In genomic region chr9:2241875-2242741, GRCh38 we compare ENCODE assay signal across 1 cellular context.
A peak's percentile ranks its signal among the peaks of the same experiment; 100 is the strongest.
TF ChIP-seq lines count a peak whose summit lies in the region.

No MANE protein-coding gene starts in this region.

TF ChIP-seq in HepG2, 621 proteins besides CTCF, POLR2A, EP300 and RAD21 (continued from another document and continues in another):
- TF ChIP-seq SP5 (CRISPR knock-in tag; IDR thresholded peaks at IDR 0.05; ENCODE audit: borderline replicate concordance, low read depth), result no peak
- no peak for TF ChIP-seq ZNF772 (CRISPR knock-in tag; IDR thresholded peaks at IDR 0.05)
- no peak for TF ChIP-seq ARNT2 (CRISPR knock-in tag; IDR thresholded peaks at IDR 0.05; ENCODE audit: low read depth)
- no peak for TF ChIP-seq ZNF326 (CRISPR knock-in tag; IDR thresholded peaks at IDR 0.05; ENCODE audit: borderline replicate concordance)
- peak; percentile 80 for TF ChIP-seq BORCS8-MEF2B (CRISPR knock-in tag; IDR thresholded peaks at IDR 0.05)
- no peak for TF ChIP-seq E2F5 (CRISPR knock-in tag; conservative IDR thresholded peaks at IDR 0.05)
- TF ChIP-seq NCOA2 (CRISPR knock-in tag; IDR thresholded peaks at IDR 0.05), result 0 out of 2 replicates have a peak, but pooled peaks have one; percentile 22
- TF ChIP-seq FOXA3 (CRISPR knock-in tag; IDR thresholded peaks at IDR 0.05), result peak; percentile 34; the same call in 1 of the 2 replicates
- no peak for TF ChIP-seq ZNF251 (CRISPR knock-in tag; IDR thresholded peaks at IDR 0.05)
- TF ChIP-seq ZNF761 (CRISPR knock-in tag; conservative IDR thresholded peaks at IDR 0.05), result no peak
- TF ChIP-seq ZNF142 (CRISPR knock-in tag; IDR thresholded peaks at IDR 0.05), result peak; percentile 47; the same call in 1 of the 2 replicates
- TF ChIP-seq ONECUT2 (CRISPR knock-in tag; IDR thresholded peaks at IDR 0.05), result no peak
- 0 out of 2 replicates have a peak, but pooled peaks have one; percentile 55 for TF ChIP-seq ZFAT (CRISPR knock-in tag; conservative IDR thresholded peaks at IDR 0.05)
- TF ChIP-seq PAWR (CRISPR knock-in tag; IDR thresholded peaks at IDR 0.05; ENCODE audit: borderline replicate concordance), result no peak
- no peak for TF ChIP-seq ZNF432 (CRISPR knock-in tag; IDR thresholded peaks at IDR 0.05; ENCODE audit: borderline replicate concordance)
- peak; percentile 30; the same call in 1 of the 2 replicates for TF ChIP-seq ZNF773 (CRISPR knock-in tag; IDR thresholded peaks at IDR 0.05; ENCODE audit: borderline replicate concordance)
- TF ChIP-seq ZBTB8A (CRISPR knock-in tag; IDR thresholded peaks at IDR 0.05; ENCODE audit: borderline replicate concordance, low read depth), result no peak
- 0 out of 2 replicates have a peak, but pooled peaks have one; percentile 46 for TF ChIP-seq HOXA9 (CRISPR knock-in tag; IDR thresholded peaks at IDR 0.05; ENCODE audit: borderline replicate concordance)
- TF ChIP-seq MBNL3 (CRISPR knock-in tag; conservative IDR thresholded peaks at IDR 0.05), result no peak
- TF ChIP-seq POGK (CRISPR knock-in tag; conservative IDR thresholded peaks at IDR 0.05), result peak; percentile 75
- TF ChIP-seq CBX2 (IDR thresholded peaks at IDR 0.05; ENCODE audit: low read depth, low read length), result no peak
- no peak for TF ChIP-seq CBX2 (CRISPR knock-in tag; IDR thresholded peaks at IDR 0.05; ENCODE audit: low read depth)
- peak; percentile 72 for TF ChIP-seq ZNF574 (CRISPR knock-in tag; IDR thresholded peaks at IDR 0.05)
- 0 out of 2 replicates have a peak, but pooled peaks have one; percentile 30 for TF ChIP-seq ZNF230 (CRISPR knock-in tag; IDR thresholded peaks at IDR 0.05)
- peak; percentile 73 for TF ChIP-seq ZNF264 (CRISPR knock-in tag; IDR thresholded peaks at IDR 0.05)
- TF ChIP-seq SKI (IDR thresholded peaks at IDR 0.05; ENCODE audit: partially characterized antibody), result no peak
- no peak for TF ChIP-seq ZNF777 (CRISPR knock-in tag; IDR thresholded peaks at IDR 0.05)
- no peak for TF ChIP-seq ZNF678 (CRISPR knock-in tag; IDR thresholded peaks at IDR 0.05)
- no peak for TF ChIP-seq IKZF1 (IDR thresholded peaks at IDR 0.05)
- no peak for TF ChIP-seq SRF (IDR thresholded peaks at IDR 0.05; ENCODE audit: low read depth, low read length)
- TF ChIP-seq FOXK2 (IDR thresholded peaks at IDR 0.05), result no peak
- TF ChIP-seq PRDM10 (CRISPR knock-in tag; IDR thresholded peaks at IDR 0.05; ENCODE audit: low read depth), result no peak; the same call in 1 of the 2 replicates
- no peak for TF ChIP-seq MEF2D (CRISPR knock-in tag; IDR thresholded peaks at IDR 0.05)
- no peak for TF ChIP-seq PREB (CRISPR knock-in tag; IDR thresholded peaks at IDR 0.05)
- TF ChIP-seq ZNF598 (CRISPR knock-in tag; IDR thresholded peaks at IDR 0.05; ENCODE audit: borderline replicate concordance), result no peak
- TF ChIP-seq ZNF557 (CRISPR knock-in tag; IDR thresholded peaks at IDR 0.05), result 0 out of 2 replicates have a peak, but pooled peaks have one; percentile 60
- no peak for TF ChIP-seq ZNF160 (CRISPR knock-in tag; IDR thresholded peaks at IDR 0.05)
- peak; percentile 38; the same call in 1 of the 2 replicates for TF ChIP-seq ZNF350 (CRISPR knock-in tag; IDR thresholded peaks at IDR 0.05; ENCODE audit: borderline replicate concordance, low read depth)
- peak; percentile 52; the same call in 1 of the 2 replicates for TF ChIP-seq FOXP4 (CRISPR knock-in tag; IDR thresholded peaks at IDR 0.05)
- TF ChIP-seq ZNF674 (CRISPR knock-in tag; IDR thresholded peaks at IDR 0.05; ENCODE audit: low read depth), result no peak
- no peak for TF ChIP-seq GTF2F1 (IDR thresholded peaks at IDR 0.05; ENCODE audit: low read length)
- TF ChIP-seq TAF1 (CRISPR knock-in tag; IDR thresholded peaks at IDR 0.05), result no peak
- TF ChIP-seq NFKB2 (CRISPR knock-in tag; IDR thresholded peaks at IDR 0.05; ENCODE audit: borderline replicate concordance), result peak; percentile 89; the same call in 1 of the 2 replicates
- peak; percentile 83 for TF ChIP-seq HOXD1 (CRISPR knock-in tag; IDR thresholded peaks at IDR 0.05)
- TF ChIP-seq TOPORS (CRISPR knock-in tag; IDR thresholded peaks at IDR 0.05), result no peak
- no peak for TF ChIP-seq PAF1 (CRISPR knock-in tag; IDR thresholded peaks at IDR 0.05)
- TF ChIP-seq ZNF496 (CRISPR knock-in tag; IDR thresholded peaks at IDR 0.05; ENCODE audit: insufficient replicate concordance), result no peak
- TF ChIP-seq U2AF2 (IDR thresholded peaks at IDR 0.05; ENCODE audit: low read depth, low read length), result no peak
- no peak for TF ChIP-seq NR2F2 (IDR thresholded peaks at IDR 0.05; ENCODE audit: borderline replicate concordance, low read depth)
- no peak for TF ChIP-seq ARNTL (CRISPR knock-in tag; IDR thresholded peaks at IDR 0.05)
- no peak for TF ChIP-seq THAP8 (CRISPR knock-in tag; IDR thresholded peaks at IDR 0.05; ENCODE audit: borderline replicate concordance)
